In genomic region chr19:12801466-12802266, GRCh38 we compare ENCODE assay signal across 8 cellular contexts. TPM values are rescaled to one million over a fixed set of nuclear protein-coding genes. Genes with fewer than 3 reads are reported as not detected.
DNase-seq lines count a peak whose midpoint lies in the region; ATAC-seq and TF ChIP-seq lines count a peak whose summit lies in the region.

TSS of gene PRDX2 (minus strand) at chr19:12801800. CDS start at chr19:12801261, 539 bp downstream.
TSS of gene THSD8 (plus strand) at chr19:12802069. CDS start at chr19:12802072, 3 bp downstream.

- no peaks in the 10 kb centered on the region for H3K27me3 ChIP-seq in thymus (ENCODE audit: control insufficient read depth, insufficient read depth)

- peak within 1 kb of the TSS; percentile 53 to 76 (median 62) for H3K27ac Mint-ChIP-seq in IgD-negative memory B cell
- H3K27ac Mint-ChIP-seq in natural killer cell, result no peak within 1 kb of the TSS

- intact Hi-C loops in natural killer cell (cut with micrococcal nuclease), result no loop called here

- H3K36me3 Mint-ChIP-seq in IgD-negative memory B cell (peaks cover 1% of the 10 kb centered on the region), natural killer cell (no peaks in the 10 kb centered on the region)

- H3K4me1 ChIP-seq in thymus (ENCODE audit: control insufficient read depth, insufficient read depth, low read length), result peaks cover 12% of the 10 kb centered on the region

- H3K4me3 ChIP-seq in foreskin fibroblast (ENCODE audit: low read depth in 1 of 2, low read length in 2 of 2) (peak within 1 kb of the TSS; percentile 82 to 84), thymus (ENCODE audit: low read length) (peak within 1 kb of the TSS; percentile 91)

- peak; percentile 85 for DNase-seq in DMS79 treated with DMSO at 0.1 percent for 48 hours (lab: John Stamatoyannopoulos, UW)
- peak; percentile 87 for DNase-seq in RKO (ENCODE audit: low spot score)
- peak; percentile 74 for DNase-seq in activated gamma-delta T cell treated with Interleukin-2 at 50 U/mL for 16 hours
- peak; percentile 79 to 93 for DNase-seq in foreskin fibroblast
- no peak for DNase-seq in natural killer cell

- ATAC-seq in natural killer cell (peak; percentile 58 to 77 (median 68)), GM19463 (IDR thresholded peaks at IDR 0.05; ENCODE audit: unreplicated experiment) (no peak)

- peaks cover 19% of the 10 kb centered on the region for H3K36me3 ChIP-seq in thymus (ENCODE audit: control insufficient read depth, insufficient read depth)

- peak within 1 kb of the TSS; percentile 46 for H3K27ac ChIP-seq in thymus (ENCODE audit: low read depth)

- WGBS in thymus, result under 1% methylated on average over 78 of the region's 78 CpGs

- TF ChIP-seq CTCF in foreskin fibroblast (IDR thresholded peaks at IDR 0.05; ENCODE audit: low read depth, low read length) (no peak), natural killer cell (IDR thresholded peaks at IDR 0.05) (no peak)

- H3K4me1 Mint-ChIP-seq in IgD-negative memory B cell, result peaks cover 14 to 18% (median 18%) of the 10 kb centered on the region in 3 donors
- peaks cover 22 to 30% of the 10 kb centered on the region in 2 donors for H3K4me1 Mint-ChIP-seq in natural killer cell

- H3K4me3 Mint-ChIP-seq in IgD-negative memory B cell (peak within 1 kb of the TSS; percentile 79 to 92 (median 88)), natural killer cell (peak within 1 kb of the TSS; percentile 88)

- no peaks in the 10 kb centered on the region for H3K27me3 Mint-ChIP-seq in IgD-negative memory B cell
- H3K27me3 Mint-ChIP-seq in natural killer cell (ENCODE audit: low read depth in 2 of 2), result peaks cover 0 to 12% of the 10 kb centered on the region in 2 donors

- H3K9me3 ChIP-seq in thymus (ENCODE audit: control insufficient read depth), result no peaks in the 10 kb centered on the region

- H3K9me3 Mint-ChIP-seq in IgD-negative memory B cell (no peaks in the 10 kb centered on the region), natural killer cell (no peaks in the 10 kb centered on the region)

RNA-seq across cellular contexts. Expression of gene PRDX2, which starts in this region (rescaled TPM):
- 195 TPM for polyA plus RNA-seq in IgD-negative memory B cell
- 10 to 100 TPM; 28.8 to 67.1 (median 66.9) TPM for total RNA-seq in natural killer cell
- polyA plus RNA-seq in thymus, result 113 TPM

RNA-seq across cellular contexts. Expression of gene THSD8, which starts in this region (rescaled TPM):
- polyA plus RNA-seq in IgD-negative memory B cell, result 6.4 TPM
- 1 to 10 TPM; 1.7 to 2.8 (median 2.2) TPM for total RNA-seq in natural killer cell
- 4.1 TPM for polyA plus RNA-seq in thymus

Comparison
In these comparisons a context has a peak if more than half of its experiments do, and no peak if none do; other contexts are left out.
1. H3K27ac Mint-ChIP-seq: peak in IgD-negative memory B cell (3 of 3); none in natural killer cell (0 of 2).